ENCODE assay signal across 27 cellular contexts in genomic region chr20:44988772-44989171, GRCh38. TPM values are rescaled to one million over a fixed set of nuclear protein-coding genes. Genes with fewer than 3 reads are reported as not detected.
DNase-seq lines count a peak whose midpoint lies in the region; ATAC-seq and TF ChIP-seq lines count a peak whose summit lies in the region.
"Had no signal": no experiment of that assay in that cellular context is flagged by ENCODE, and none has a peak within 500 bp of the region (broad histone marks: within the 10 kb centered on the region; RNA-seq: fewer than 3 reads in every experiment).

No MANE protein-coding gene starts in this region.

- DNase-seq in activated CD4-positive, alpha-beta T cell treated with anti-CD3 and anti-CD28 coated beads, Interleukin-2, amount 10 ng/mL, durations not matched to agents 24 days and 14 days: no peak
- DNase-seq in activated CD4-positive, alpha-beta T cell treated with anti-CD3 and anti-CD28 coated beads, Interleukin-2, amount 50 U/mL, for 48 hours: no peak
- DNase-seq in CD8-positive, alpha-beta T cell: no peak
- DNase-seq in activated T-helper 1 cell treated with anti-CD3 and anti-CD28 coated beads, Interleukin-12 subunit alpha, Interleukin-12 subunit beta, Interleukin-2, Interleukin-4 antibody, amounts not matched to agents 30 ng/mL and 10 ng/mL and 1 ng/mL, durations not matched to agents 14 hours and 24 hours and 36 hours (ENCODE audit: low spot score): no peak
- no peak for DNase-seq in naive B cell
- no peak for DNase-seq in cortex of kidney (lab: John Stamatoyannopoulos, UW)
- DNase-seq in Right ventricle myocardium superior: no peak
- DNase-seq: 8988T; activated effector memory CD4-positive, alpha-beta T cell treated with anti-CD3 and anti-CD28 coated beads, Interleukin-2, amount 50 U/mL, for 16 hours; amygdala; DMS53; effector CD4-positive, alpha-beta T cell; islet precursor cell; left ventricle myocardium superior; NCI-H1436 treated with DMSO at 0.1 percent for 48 hours; NCI-H446 treated with DMSO at 0.1 percent for 48 hours; ovary; retina; T-helper 2 cell; transverse colon had no signal

- peaks cover 49% of the 10 kb centered on the region for H3K36me3 Mint-ChIP-seq in activated CD4-positive, alpha-beta T cell treated with anti-CD3 and anti-CD28 coated beads, Interleukin-2, amount 10 ng/mL, durations not matched to agents 24 days and 14 days (ENCODE audit: low read depth)
- H3K36me3 Mint-ChIP-seq in CD8-positive, alpha-beta T cell: peaks cover 73% of the 10 kb centered on the region
- peaks cover 46% of the 10 kb centered on the region for H3K36me3 Mint-ChIP-seq in activated T-helper 1 cell treated with anti-CD3 and anti-CD28 coated beads, Interleukin-12 subunit alpha, Interleukin-12 subunit beta, Interleukin-2, Interleukin-4 antibody, amounts not matched to agents 30 ng/mL and 10 ng/mL and 1 ng/mL, durations not matched to agents 14 hours and 24 hours and 36 hours (ENCODE audit: low read depth)
- H3K36me3 Mint-ChIP-seq in naive B cell: peaks cover 28 to 31% of the 10 kb centered on the region in 2 donors

- peaks cover 59% of the 10 kb centered on the region for H3K4me1 Mint-ChIP-seq in activated CD4-positive, alpha-beta T cell treated with anti-CD3 and anti-CD28 coated beads, Interleukin-2, amount 10 ng/mL, durations not matched to agents 24 days and 14 days
- H3K4me1 Mint-ChIP-seq in CD8-positive, alpha-beta T cell (ENCODE audit: low read depth): peaks cover 83% of the 10 kb centered on the region
- peaks cover 66% of the 10 kb centered on the region for H3K4me1 Mint-ChIP-seq in activated T-helper 1 cell treated with anti-CD3 and anti-CD28 coated beads, Interleukin-12 subunit alpha, Interleukin-12 subunit beta, Interleukin-2, Interleukin-4 antibody, amounts not matched to agents 30 ng/mL and 10 ng/mL and 1 ng/mL, durations not matched to agents 14 hours and 24 hours and 36 hours (ENCODE audit: low read depth)
- H3K4me1 Mint-ChIP-seq in naive B cell: peaks cover 43 to 67% (median 52%) of the 10 kb centered on the region in 3 donors
- H3K4me1 Mint-ChIP-seq: nephron had no signal

- no peak overlapping the region for H3K4me3 ChIP-seq in CD8-positive, alpha-beta T cell (ENCODE audit: low read depth, low read length)
- H3K4me3 ChIP-seq: breast epithelium, ovary, SK-N-MC, skin epidermis, transverse colon had no signal

- no peak for ATAC-seq in CD8-positive, alpha-beta T cell
- ATAC-seq in naive B cell (ENCODE audit: low read depth in 2 of 2) (no peak), HG03354 (IDR thresholded peaks at IDR 0.05; ENCODE audit: poor library complexity, severe bottlenecking, unreplicated experiment) (no peak), Right ventricle myocardium superior (ENCODE audit: poor library complexity) (no peak)
- ATAC-seq: left ventricle myocardium superior had no signal

- POLR2A ChIA-PET in CD8-positive, alpha-beta T cell (lab: Charles Lee): interaction anchor here (1.8 kb wide), 1 partner anchor 10 kb away, joined by 11 read pairs; no protein-coding TSS in a partner anchor

- no peaks in the 10 kb centered on the region for H3K9me3 Mint-ChIP-seq in activated CD4-positive, alpha-beta T cell treated with anti-CD3 and anti-CD28 coated beads, Interleukin-2, amount 10 ng/mL, durations not matched to agents 24 days and 14 days
- no peaks in the 10 kb centered on the region for H3K9me3 Mint-ChIP-seq in CD8-positive, alpha-beta T cell
- H3K9me3 Mint-ChIP-seq in activated T-helper 1 cell treated with anti-CD3 and anti-CD28 coated beads, Interleukin-12 subunit alpha, Interleukin-12 subunit beta, Interleukin-2, Interleukin-4 antibody, amounts not matched to agents 30 ng/mL and 10 ng/mL and 1 ng/mL, durations not matched to agents 14 hours and 24 hours and 36 hours: no peaks in the 10 kb centered on the region
- H3K9me3 Mint-ChIP-seq in naive B cell: peaks cover 0 to 3% (median 0%) of the 10 kb centered on the region in 7 donors
- H3K9me3 Mint-ChIP-seq: nephron had no signal

- TF ChIP-seq CTCF in CD8-positive, alpha-beta T cell (IDR thresholded peaks at IDR 0.05): no peak

- CTCF ChIA-PET in CD8-positive, alpha-beta T cell (lab: Charles Lee): no interaction called here

- peaks cover 13% of the 10 kb centered on the region for H3K36me3 ChIP-seq in CD8-positive, alpha-beta T cell (ENCODE audit: insufficient read depth, low read length)
- H3K36me3 ChIP-seq: breast epithelium had no signal

- peak overlapping the region; percentile 6 for H3K27ac Mint-ChIP-seq in activated CD4-positive, alpha-beta T cell treated with anti-CD3 and anti-CD28 coated beads, Interleukin-2, amount 10 ng/mL, durations not matched to agents 24 days and 14 days
- peak overlapping the region; percentile 60 for H3K27ac Mint-ChIP-seq in CD8-positive, alpha-beta T cell
- peak overlapping the region; percentile 61 for H3K27ac Mint-ChIP-seq in activated T-helper 1 cell treated with anti-CD3 and anti-CD28 coated beads, Interleukin-12 subunit alpha, Interleukin-12 subunit beta, Interleukin-2, Interleukin-4 antibody, amounts not matched to agents 30 ng/mL and 10 ng/mL and 1 ng/mL, durations not matched to agents 14 hours and 24 hours and 36 hours
- peak overlapping the region in 4 of 6 donors; percentile 36 to 90 (median 65) for H3K27ac Mint-ChIP-seq in naive B cell
- H3K27ac Mint-ChIP-seq: nephron had no signal

- no peak overlapping the region for H3K27ac ChIP-seq in CD8-positive, alpha-beta T cell (ENCODE audit: low read depth, low read length)
- H3K27ac ChIP-seq: breast epithelium, epithelial cell of prostate, ovary, RWPE1, SK-N-MC, skin epidermis, transverse colon had no signal

- H3K27me3 ChIP-seq in CD8-positive, alpha-beta T cell (ENCODE audit: insufficient read depth, low read length): no peaks in the 10 kb centered on the region
- H3K27me3 ChIP-seq: breast epithelium, ovary, transverse colon had no signal

- H3K9me3 ChIP-seq in CD8-positive, alpha-beta T cell (ENCODE audit: low read length): no peaks in the 10 kb centered on the region
- H3K9me3 ChIP-seq: breast epithelium, ovary, transverse colon had no signal

- intact Hi-C loops in activated CD4-positive, alpha-beta T cell treated with anti-CD3 and anti-CD28 coated beads, Interleukin-2, amount 10 ng/mL, durations not matched to agents 24 days and 14 days (cut with micrococcal nuclease): no loop called here
- intact Hi-C loops in CD8-positive, alpha-beta T cell (cut with DNase I, micrococcal nuclease): loop anchor here in 1 of 2 experiments (5.0 kb wide), 1 partner anchor 49 kb away; no protein-coding TSS in a partner anchor
- intact Hi-C loops in activated T-helper 1 cell treated with anti-CD3 and anti-CD28 coated beads, Interleukin-12 subunit alpha, Interleukin-12 subunit beta, Interleukin-2, Interleukin-4 antibody, amounts not matched to agents 30 ng/mL and 10 ng/mL and 1 ng/mL, durations not matched to agents 14 hours and 24 hours and 36 hours (cut with micrococcal nuclease): no loop called here
- intact Hi-C loops in Right ventricle myocardium superior (cut with DNase I): no loop called here

- H3K27me3 Mint-ChIP-seq in activated CD4-positive, alpha-beta T cell treated with anti-CD3 and anti-CD28 coated beads, Interleukin-2, amount 10 ng/mL, durations not matched to agents 24 days and 14 days: no peaks in the 10 kb centered on the region
- no peaks in the 10 kb centered on the region for H3K27me3 Mint-ChIP-seq in CD8-positive, alpha-beta T cell (ENCODE audit: low read depth)
- H3K27me3 Mint-ChIP-seq in activated T-helper 1 cell treated with anti-CD3 and anti-CD28 coated beads, Interleukin-12 subunit alpha, Interleukin-12 subunit beta, Interleukin-2, Interleukin-4 antibody, amounts not matched to agents 30 ng/mL and 10 ng/mL and 1 ng/mL, durations not matched to agents 14 hours and 24 hours and 36 hours (ENCODE audit: insufficient read depth): no peaks in the 10 kb centered on the region
- H3K27me3 Mint-ChIP-seq in naive B cell: no peaks in the 10 kb centered on the region

- peaks cover 61% of the 10 kb centered on the region for H3K4me1 ChIP-seq in CD8-positive, alpha-beta T cell (ENCODE audit: insufficient read depth, low read length)
- H3K4me1 ChIP-seq: breast epithelium had no signal

- H3K4me3 Mint-ChIP-seq in activated CD4-positive, alpha-beta T cell treated with anti-CD3 and anti-CD28 coated beads, Interleukin-2, amount 10 ng/mL, durations not matched to agents 24 days and 14 days: peak overlapping the region; percentile 17
- no peak overlapping the region for H3K4me3 Mint-ChIP-seq in CD8-positive, alpha-beta T cell
- no peak overlapping the region for H3K4me3 Mint-ChIP-seq in activated T-helper 1 cell treated with anti-CD3 and anti-CD28 coated beads, Interleukin-12 subunit alpha, Interleukin-12 subunit beta, Interleukin-2, Interleukin-4 antibody, amounts not matched to agents 30 ng/mL and 10 ng/mL and 1 ng/mL, durations not matched to agents 14 hours and 24 hours and 36 hours
- no peak overlapping the region for H3K4me3 Mint-ChIP-seq in naive B cell
- H3K4me3 Mint-ChIP-seq: nephron had no signal

RNA-seq across cellular contexts. Expression of gene STK4, which starts 22.5 kb away (rescaled TPM):
- 141 and 143 TPM in 2 replicates for total RNA-seq in activated CD4-positive, alpha-beta T cell treated with anti-CD3 and anti-CD28 coated beads, Interleukin-2, amount 10 ng/mL, durations not matched to agents 24 days and 14 days
- 100 to 1,000 TPM; 253 to 259 TPM for total RNA-seq in CD8-positive, alpha-beta T cell
- 149 and 155 TPM in 2 replicates for total RNA-seq in activated T-helper 1 cell treated with anti-CD3 and anti-CD28 coated beads, Interleukin-12 subunit alpha, Interleukin-12 subunit beta, Interleukin-2, Interleukin-4 antibody, amounts not matched to agents 30 ng/mL and 10 ng/mL and 1 ng/mL, durations not matched to agents 14 hours and 24 hours and 36 hours
- 100 to 1,000 TPM; 116 to 199 (median 173) TPM for polyA plus RNA-seq in naive B cell (ENCODE audit: low read depth in 6 of 6)
- 8.9 TPM for total RNA-seq in Right ventricle myocardium superior

RNA-seq across cellular contexts. Expression of gene TOMM34, which starts 28.6 kb away (rescaled TPM):
- 63.4 and 64.5 TPM in 2 replicates for total RNA-seq in activated CD4-positive, alpha-beta T cell treated with anti-CD3 and anti-CD28 coated beads, Interleukin-2, amount 10 ng/mL, durations not matched to agents 24 days and 14 days
- total RNA-seq in CD8-positive, alpha-beta T cell: 10 to 100 TPM; 11.9 to 12.4 TPM
- 53.0 and 55.4 TPM in 2 replicates for total RNA-seq in activated T-helper 1 cell treated with anti-CD3 and anti-CD28 coated beads, Interleukin-12 subunit alpha, Interleukin-12 subunit beta, Interleukin-2, Interleukin-4 antibody, amounts not matched to agents 30 ng/mL and 10 ng/mL and 1 ng/mL, durations not matched to agents 14 hours and 24 hours and 36 hours
- 10 to 100 TPM; 24.8 to 49.1 (median 38.4) TPM for polyA plus RNA-seq in naive B cell (ENCODE audit: low read depth in 6 of 6)
- 9.3 TPM for total RNA-seq in Right ventricle myocardium superior

Comparison
In these comparisons a context has a peak if more than half of its experiments do, and no peak if none do; other contexts are left out.
1. H3K27ac Mint-ChIP-seq: peak in every context shown above with its lines; median percentile 65 in naive B cell; 61 in activated T-helper 1 cell treated with anti-CD3 and anti-CD28 coated beads, Interleukin-12 subunit alpha, Interleukin-12 subunit beta, Interleukin-2, Interleukin-4 antibody, amounts not matched to agents 30 ng/mL and 10 ng/mL and 1 ng/mL, durations not matched to agents 14 hours and 24 hours and 36 hours; 60 in CD8-positive, alpha-beta T cell; 6 in activated CD4-positive, alpha-beta T cell treated with anti-CD3 and anti-CD28 coated beads, Interleukin-2, amount 10 ng/mL, durations not matched to agents 24 days and 14 days.
2. RNA of gene STK4, which starts 22.5 kb away (total RNA-seq): 253 to 259 TPM in CD8-positive, alpha-beta T cell, 149 to 155 TPM in activated T-helper 1 cell treated with anti-CD3 and anti-CD28 coated beads, Interleukin-12 subunit alpha, Interleukin-12 subunit beta, Interleukin-2, Interleukin-4 antibody, amounts not matched to agents 30 ng/mL and 10 ng/mL and 1 ng/mL, durations not matched to agents 14 hours and 24 hours and 36 hours and 141 to 143 TPM in activated CD4-positive, alpha-beta T cell treated with anti-CD3 and anti-CD28 coated beads, Interleukin-2, amount 10 ng/mL, durations not matched to agents 24 days and 14 days; 8.9 TPM in Right ventricle myocardium superior (single experiment); every median in the first group is over 10 times any median in the second.